In the genomic region with DNA sequence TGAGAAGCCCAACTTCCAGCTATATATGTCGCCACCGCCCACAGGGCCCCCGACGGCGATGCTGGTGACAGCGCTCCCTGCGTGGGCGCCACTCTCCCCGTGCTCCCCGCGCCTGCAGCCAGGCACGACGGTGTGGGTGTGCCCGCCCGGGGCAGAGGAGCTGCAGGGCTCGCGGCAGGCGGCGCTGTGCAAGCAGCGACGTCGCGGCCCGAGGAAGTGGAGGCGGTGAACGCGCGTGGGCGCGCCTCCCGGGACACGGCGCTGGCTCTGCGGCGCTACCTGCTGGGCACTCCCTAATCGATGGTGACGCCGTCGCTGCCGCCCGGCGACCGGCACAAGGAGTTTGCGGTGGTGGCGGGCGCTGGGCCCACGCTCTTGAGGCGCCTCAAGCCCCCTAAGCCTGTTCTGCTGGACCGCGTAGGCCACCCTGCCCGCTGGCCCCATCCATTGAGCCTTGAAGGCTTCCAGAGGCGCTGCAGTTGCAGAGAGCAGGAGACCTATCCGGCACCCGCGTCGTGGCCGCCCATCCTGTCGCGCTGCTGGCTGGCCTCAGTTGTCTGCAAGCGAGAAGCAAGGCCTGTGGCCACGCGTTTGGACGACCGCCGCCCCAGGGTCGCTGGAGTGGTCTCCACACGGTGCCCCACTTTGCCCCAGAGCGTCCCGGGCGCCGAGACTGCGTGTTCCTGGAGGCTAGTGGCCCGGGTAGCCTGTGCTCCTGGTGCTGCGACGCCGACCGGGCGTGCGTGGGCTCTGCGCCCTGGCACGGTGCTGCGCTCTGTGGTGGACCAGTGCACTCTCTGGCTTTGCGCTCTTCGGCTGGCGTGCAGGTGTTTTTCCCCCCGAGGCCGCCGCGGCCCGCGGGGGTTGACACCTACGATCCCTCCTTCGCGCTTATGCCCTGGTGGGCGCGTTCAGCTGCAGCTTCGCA, we compare ENCODE assay signal across 1 cellular context.
TF ChIP-seq lines count a peak whose summit lies in the region.

No MANE protein-coding gene starts in this region.

TF ChIP-seq in GM12878, 131 proteins besides CTCF, POLR2A, EP300 and RAD21:
- TF ChIP-seq CREB1 (IDR thresholded peaks at IDR 0.05; ENCODE audit: low read depth) (no peak), LARP7 (IDR thresholded peaks at IDR 0.05) (0 out of 2 replicates have a peak, but pooled peaks have one; percentile 50), EGR1 (IDR thresholded peaks at IDR 0.05; ENCODE audit: borderline replicate concordance in 1 of 2, low read depth in 2 of 2, low read length in 2 of 2) (peak in 1 of 2 experiments; percentile 69; a peak in 2 of 3 replicates), SPI1 (IDR thresholded peaks at IDR 0.05; ENCODE audit: borderline replicate concordance, insufficient read depth, low read depth, low read length) (no peak), BCL3 (IDR thresholded peaks at IDR 0.05; ENCODE audit: borderline replicate concordance, insufficient read depth, low read depth, low read length, poor library complexity, severe bottlenecking) (no peak), DPF2 (IDR thresholded peaks at IDR 0.05) (peak; percentile 50), ZNF24 (IDR thresholded peaks at IDR 0.05) (no peak), MEF2A (IDR thresholded peaks at IDR 0.05; ENCODE audit: insufficient read depth, low read depth, low read length) (no peak), GATAD2B (conservative IDR thresholded peaks at IDR 0.05; ENCODE audit: low read depth) (peak; percentile 74; the same call in 1 of the 2 replicates), ZNF384 (IDR thresholded peaks at IDR 0.05; ENCODE audit: borderline replicate concordance, low read depth, low read length) (no peak), BHLHE40 (IDR thresholded peaks at IDR 0.05; ENCODE audit: borderline replicate concordance in 1 of 2, low read depth in 2 of 2, low read length in 1 of 2) (peak in 1 of 2 experiments; percentile 57; a peak in 2 of 4 replicates), REST (IDR thresholded peaks at IDR 0.05; ENCODE audit: low read depth, low read length) (no peak), BCL11A (IDR thresholded peaks at IDR 0.05; ENCODE audit: low read depth, low read length) (no peak), CREM (IDR thresholded peaks at IDR 0.05; ENCODE audit: low read depth) (peak; percentile 13; the same call in 1 of the 2 replicates), BACH1 (IDR thresholded peaks at IDR 0.05; ENCODE audit: borderline replicate concordance) (peak; percentile 91), IKZF1 (conservative IDR thresholded peaks at IDR 0.05) (peak; percentile 74)
